In genomic region chr7:137564677-137565076, GRCh38 we compare ENCODE assay signal across 25 cellular contexts.
"Had no signal": no experiment of that assay in that cellular context is flagged by ENCODE, and none has a peak within 500 bp of the region (broad histone marks: within the 10 kb centered on the region; RNA-seq: fewer than 3 reads in every experiment).

No MANE protein-coding gene starts in this region.

- H3K9me3 ChIP-seq: esophagus squamous epithelium, lower lobe of right lung, ovary, right lobe of liver, thoracic aorta had no signal

- H3K27ac ChIP-seq: brain microvascular endothelial cell, esophagus squamous epithelium, gastrocnemius medialis, left lung, lower lobe of right lung, ovary, right lobe of liver, thoracic aorta had no signal

- H3K27me3 ChIP-seq: brain microvascular endothelial cell, esophagus squamous epithelium, gastrocnemius medialis, left lung, ovary, right lobe of liver had no signal

- H3K4me1 ChIP-seq: esophagus squamous epithelium, gastrocnemius medialis, left lung, lower lobe of right lung, right lobe of liver had no signal

- FAIRE-seq: astrocyte, urothelium cell line had no signal

- DNase-seq: activated CD4-positive, alpha-beta memory T cell treated with anti-CD3 and anti-CD28 coated beads for 36 hours; activated CD4-positive, alpha-beta T cell treated with anti-CD3 and anti-CD28 coated beads, Interleukin-2, amount 10 ng/mL, durations not matched to agents 24 days and 14 days; activated CD4-positive, CD25-positive, alpha-beta regulatory T cell; activated CD8-positive, alpha-beta memory T cell treated with anti-CD3 and anti-CD28 coated beads, Interleukin-2, amount 50 U/mL, for 4 hours; activated effector memory CD4-positive, alpha-beta T cell treated with anti-CD3 and anti-CD28 coated beads, Interleukin-2, amount 50 U/mL, for 16 hours; activated naive CD4-positive, alpha-beta T cell treated with anti-CD3 and anti-CD28 coated beads for 36 hours; activated naive CD8-positive, alpha-beta T cell treated with anti-CD3 and anti-CD28 coated beads for 36 hours; activated T-cell treated with anti-CD3 and anti-CD28 coated beads, Interleukin-2, amount 50 U/mL, for 1 hour; brain microvascular endothelial cell; esophagus squamous epithelium; gastrocnemius medialis; glutamatergic neuron; kidney glomerular epithelial cell; lower lobe of right lung; mesenchymal stem cell; natural killer cell; ovary; right lobe of liver; stimulated activated CD4-positive, alpha-beta T cell treated with anti-CD3 and anti-CD28 coated beads, Interleukin-4, amount 100 ng/mL, for 24 hours; T-helper 1 cell; trophoblast cell had no signal

- H3K4me3 ChIP-seq: esophagus squamous epithelium, gastrocnemius medialis, left lung, lower lobe of right lung, ovary, right lobe of liver, thoracic aorta had no signal

- H3K36me3 ChIP-seq: brain microvascular endothelial cell, esophagus squamous epithelium, gastrocnemius medialis, left lung, lower lobe of right lung, ovary, right lobe of liver, thoracic aorta had no signal
